19 cellular contexts compared by ENCODE assay signal in the genomic region with DNA sequence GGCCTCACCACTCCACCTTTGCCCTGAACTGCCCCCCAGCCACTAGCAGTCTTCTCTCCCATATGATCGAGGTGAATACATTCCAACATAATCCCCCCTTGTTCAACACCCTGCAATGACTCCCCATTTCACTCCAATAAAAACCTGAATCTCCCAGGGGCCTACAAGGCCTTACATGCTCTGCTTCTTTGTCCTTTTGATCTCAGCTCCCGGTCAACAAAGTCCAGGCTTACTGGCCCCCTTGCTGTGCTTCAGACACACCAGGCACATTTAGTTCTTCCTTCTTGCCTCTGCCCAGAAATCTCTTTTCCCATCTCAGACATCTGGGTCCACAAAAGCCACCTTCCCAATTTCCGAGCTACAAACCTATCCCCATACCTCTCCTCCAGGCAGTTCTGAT. TPM values are rescaled to one million over a fixed set of nuclear protein-coding genes. Genes with fewer than 3 reads are reported as not detected.
A peak's percentile ranks its signal among the peaks of the same experiment; 100 is the strongest.
DNase-seq lines count a peak whose midpoint lies in the region; ATAC-seq and TF ChIP-seq lines count a peak whose summit lies in the region.
"Had no signal": no experiment of that assay in that cellular context is flagged by ENCODE, and none has a peak within 500 bp of the region (broad histone marks: within the 10 kb centered on the region; RNA-seq: fewer than 3 reads in every experiment).

No MANE protein-coding gene starts in this region.

- H3K4me3 ChIP-seq in SK-N-SH (ENCODE audit: low read depth in 2 of 2, low read length in 1 of 2): no peak overlapping the region
- H3K4me3 ChIP-seq in right lobe of liver: no peak overlapping the region
- H3K4me3 ChIP-seq in gastrocnemius medialis: no peak overlapping the region
- no peak overlapping the region for H3K4me3 ChIP-seq in mucosa of descending colon
- H3K4me3 ChIP-seq: GM23248, HAP-1, SJSA1 had no signal

- TF ChIP-seq CTCF in SK-N-SH (IDR thresholded peaks at IDR 0.05) (no peak), RWPE1 (conservative IDR thresholded peaks at IDR 0.05; ENCODE audit: low read depth) (no peak), right lobe of liver (IDR thresholded peaks at IDR 0.05) (no peak), gastrocnemius medialis (IDR thresholded peaks at IDR 0.05 in 4 of 5, conservative IDR thresholded peaks at IDR 0.05 in 1 of 5) (no peak), mucosa of descending colon (IDR thresholded peaks at IDR 0.05) (no peak)

- H3K27me3 ChIP-seq in SK-N-SH (ENCODE audit: insufficient read depth) (no peaks in the 10 kb centered on the region; the same call in 1 of the 2 replicates), right lobe of liver (no peaks in the 10 kb centered on the region), gastrocnemius medialis (no peaks in the 10 kb centered on the region)
- H3K27me3 ChIP-seq: SJSA1 had no signal

- in situ Hi-C loops in gastrocnemius medialis (cut with MboI; ENCODE audit: low sequenced_read_pairs in 4 of 4): no loop called here

- 27% methylated on average over 3 of the region's 3 CpGs for WGBS in SK-N-SH (ENCODE audit: low lambda C conversion rate)
- WGBS in right lobe of liver (ENCODE audit: insufficient coverage, low coverage, low lambda C conversion rate, missing lambda C conversion rate): 73% methylated on average over 3 of the region's 3 CpGs

- TF ChIP-seq POLR2A in right lobe of liver (IDR thresholded peaks at IDR 0.05): no peak
- no peak for TF ChIP-seq POLR2A in gastrocnemius medialis (IDR thresholded peaks at IDR 0.05)

- H4K20me1 ChIP-seq in SK-N-SH (ENCODE audit: insufficient read depth): no peaks in the 10 kb centered on the region

- DNase-seq in SK-N-SH: no peak
- DNase-seq in RWPE1 (ENCODE audit: low spot score): no peak
- DNase-seq in right lobe of liver: no peak
- no peak for DNase-seq in gastrocnemius medialis
- no peak for DNase-seq in mucosa of descending colon
- DNase-seq: GDM1, GM23248, KG1, NCI-H1417 treated with DMSO at 0.1 percent for 48 hours, NCI-H187 treated with DMSO at 0.1 percent for 48 hours, NCI-H226, NCI-H524 had no signal

- H3K9me2 ChIP-seq in SK-N-SH: no peaks in the 10 kb centered on the region

- CTCF ChIA-PET in SK-N-SH (lab: Yijun Ruan, JAX): interaction anchor here (0.6 to 1.7 kb wide), 3 partner anchors 12 to 565 kb away, joined by 3 to 5 read pairs (median 3); no protein-coding TSS in a partner anchor
- CTCF ChIA-PET in RWPE1 (lab: Yijun Ruan, JAX): interaction anchor here (0.7 kb wide), 1 partner anchor 101 kb away, joined by 3 read pairs; no protein-coding TSS in a partner anchor

- H3K27ac ChIP-seq in SK-N-SH (ENCODE audit: low read depth in 2 of 2, low read length in 1 of 2): peak overlapping the region; percentile 29 to 46; a peak in 3 of 4 replicates
- H3K27ac ChIP-seq in RWPE1: peak overlapping the region; percentile 59
- peak overlapping the region in 2 of 3 donors; percentile 69 to 71 for H3K27ac ChIP-seq in right lobe of liver
- H3K27ac ChIP-seq in gastrocnemius medialis: peak overlapping the region; percentile 12 to 68 (median 38)
- H3K27ac ChIP-seq: 22Rv1, GM23248, SJSA1 had no signal

- ATAC-seq in SK-N-SH treated with all-trans-retinoic acid at 6 μM for 48 hours: no peak
- peak in 2 of 4 donors; percentile 29 to 52 for ATAC-seq in right lobe of liver
- ATAC-seq in gastrocnemius medialis: no peak
- ATAC-seq in HG02642 (IDR thresholded peaks at IDR 0.05; ENCODE audit: poor library complexity, unreplicated experiment): no peak
- ATAC-seq in HG02798 (IDR thresholded peaks at IDR 0.05; ENCODE audit: poor library complexity, unreplicated experiment): no peak
- ATAC-seq in mucosa of descending colon: no peak

- no peak overlapping the region; the same call in 1 of the 2 replicates for H3K4me2 ChIP-seq in SK-N-SH

- H3K4me1 ChIP-seq in SK-N-SH (ENCODE audit: control insufficient read depth in 1 of 2, insufficient read depth in 2 of 2, low read depth in 1 of 2, low read length in 1 of 2): peaks cover 0 to 20% of the 10 kb centered on the region in 2 experiments; a peak in 2 of 4 replicates
- H3K4me1 ChIP-seq in right lobe of liver: peaks cover 0 to 29% (median 9%) of the 10 kb centered on the region in 4 donors
- H3K4me1 ChIP-seq in gastrocnemius medialis: peaks cover 31 to 33% of the 10 kb centered on the region in 2 donors
- no peaks in the 10 kb centered on the region for H3K4me1 ChIP-seq in mucosa of descending colon (ENCODE audit: low read depth)

- H3K36me3 ChIP-seq in SK-N-SH (replicated peaks in 1 of 2; ENCODE audit: control insufficient read depth in 1 of 2, insufficient read depth in 2 of 2, low read length in 1 of 2) (no peaks in the 10 kb centered on the region), right lobe of liver (no peaks in the 10 kb centered on the region), gastrocnemius medialis (no peaks in the 10 kb centered on the region), mucosa of descending colon (ENCODE audit: low read depth) (no peaks in the 10 kb centered on the region)
- H3K36me3 ChIP-seq: HAP-1, SJSA1 had no signal

- peaks cover 32% of the 10 kb centered on the region for H3F3A ChIP-seq in SK-N-SH (replicated peaks; ENCODE audit: insufficient read depth)

- no peak for TF ChIP-seq RAD21 in SK-N-SH (IDR thresholded peaks at IDR 0.05; ENCODE audit: low read length)

- no peak for TF ChIP-seq EP300 in SK-N-SH (IDR thresholded peaks at IDR 0.05; ENCODE audit: borderline replicate concordance in 1 of 2, low read depth in 1 of 2, low read length in 1 of 2)

- peaks cover 65% of the 10 kb centered on the region for H3K79me2 ChIP-seq in SK-N-SH (ENCODE audit: insufficient read depth)

- H2AFZ ChIP-seq in SK-N-SH (ENCODE audit: low read depth): no peak overlapping the region
- H2AFZ ChIP-seq: GM23248 had no signal

- intact Hi-C loops in right lobe of liver (cut with DNase I) (no loop called here), gastrocnemius medialis (cut with DNase I; ENCODE audit: low total_unique reads) (no loop called here), mucosa of descending colon (cut with DNase I, micrococcal nuclease) (no loop called here)

- no peak overlapping the region for H3K9ac ChIP-seq in SK-N-SH
- H3K9ac ChIP-seq: GM23248 had no signal

- H3K9me3 ChIP-seq in SK-N-SH (no peaks in the 10 kb centered on the region), right lobe of liver (no peaks in the 10 kb centered on the region), gastrocnemius medialis (no peaks in the 10 kb centered on the region), mucosa of descending colon (no peaks in the 10 kb centered on the region)
- H3K9me3 ChIP-seq: HAP-1, SJSA1 had no signal

- POLR2A ChIA-PET in SK-N-SH (lab: Yijun Ruan, JAX) (no interaction called here), RWPE1 (lab: Yijun Ruan, JAX; ENCODE audit: low non-redundant PET) (no interaction called here)

TF ChIP-seq in SK-N-SH, 30 proteins besides CTCF, POLR2A, EP300 and RAD21 (continues in another document):
- TF ChIP-seq GABPA (IDR thresholded peaks at IDR 0.05; ENCODE audit: low read depth) (no peak), JUND (IDR thresholded peaks at IDR 0.05) (no peak), ELF1 (IDR thresholded peaks at IDR 0.05) (no peak), TEAD4 (IDR thresholded peaks at IDR 0.05; ENCODE audit: borderline replicate concordance, insufficient read depth) (no peak), FOXJ3 (CRISPR knock-in tag; IDR thresholded peaks at IDR 0.05) (no peak), NFIC (IDR thresholded peaks at IDR 0.05; ENCODE audit: borderline replicate concordance) (no peak), MEF2A (IDR thresholded peaks at IDR 0.05; ENCODE audit: borderline replicate concordance, low read depth) (no peak), SMC3 (IDR thresholded peaks at IDR 0.05; ENCODE audit: low read depth, low read length) (no peak), RXRA (IDR thresholded peaks at IDR 0.05; ENCODE audit: borderline replicate concordance, low read depth) (no peak)

TF ChIP-seq in SK-N-SH treated with all-trans-retinoic acid at 6 μM for 48 hours, 23 proteins besides CTCF, POLR2A, EP300 and RAD21:
- TF ChIP-seq CSDC2 (CRISPR knock-in tag; IDR thresholded peaks at IDR 0.05) (no peak), ZFP3 (CRISPR knock-in tag; IDR thresholded peaks at IDR 0.05) (no peak), RARB (CRISPR knock-in tag; IDR thresholded peaks at IDR 0.05) (no peak)

RNA-seq across cellular contexts. Expression of a gene that starts 14.0 kb away (rescaled TPM):
- polyA plus RNA-seq in SK-N-SH (2012; rRNA removed): 38.7 and 61.6 TPM in 2 replicates
- polyA plus RNA-seq in SK-N-SH (2012; cell fraction: cytosol; rRNA removed): 51.7 and 56.2 TPM in 2 replicates
- 23.8 and 45.1 TPM in 2 replicates for polyA plus RNA-seq in SK-N-SH (2012; cell fraction: nucleus; rRNA removed)
- total RNA-seq in right lobe of liver (10 to 100 TPM; 32.9 to 45.2 (median 37.2) TPM), gastrocnemius medialis (10 to 100 TPM; 15.9 to 36.8 (median 28.7) TPM), mucosa of descending colon (10 to 100 TPM; 15.6 to 35.1 (median 31.0) TPM)
- polyA plus RNA-seq: CD14-positive monocyte had no signal
